Comparison of ENCODE assay signal across 1 cellular context in genomic region chr1:110053557-110054428, GRCh38.
A peak's percentile ranks its signal among the peaks of the same experiment; 100 is the strongest.
TF ChIP-seq lines count a peak whose summit lies in the region.

No MANE protein-coding gene starts in this region.

TF ChIP-seq in HepG2, 621 proteins besides CTCF, POLR2A, EP300 and RAD21 (continued from another document):
- TF ChIP-seq ZNF18 (CRISPR knock-in tag; IDR thresholded peaks at IDR 0.05; ENCODE audit: insufficient replicate concordance) (no peak), ZBTB38 (CRISPR knock-in tag; IDR thresholded peaks at IDR 0.05) (no peak), HNF1B (CRISPR knock-in tag; IDR thresholded peaks at IDR 0.05) (0 out of 2 replicates have a peak, but pooled peaks have one; percentile 14), SMC3 (IDR thresholded peaks at IDR 0.05; ENCODE audit: low read length) (peak; percentile 74), ZHX2 (IDR thresholded peaks at IDR 0.05; ENCODE audit: low read depth) (no peak), ZHX2 (CRISPR knock-in tag; IDR thresholded peaks at IDR 0.05; ENCODE audit: borderline replicate concordance) (no peak), XRCC5 (optimal IDR thresholded peaks at IDR 0.05; ENCODE audit: low read length) (peak; percentile 39), NAIF1 (CRISPR knock-in tag; IDR thresholded peaks at IDR 0.05; ENCODE audit: borderline replicate concordance) (no peak), STAG1 (CRISPR knock-in tag; IDR thresholded peaks at IDR 0.05) (peak; percentile 83), SALL1 (CRISPR knock-in tag; IDR thresholded peaks at IDR 0.05) (peak; percentile 51; the same call in 1 of the 2 replicates), ZNF484 (CRISPR knock-in tag; IDR thresholded peaks at IDR 0.05; ENCODE audit: borderline replicate concordance, low read depth) (no peak), ZNF160 (CRISPR knock-in tag; IDR thresholded peaks at IDR 0.05) (no peak), HBP1 (CRISPR knock-in tag; IDR thresholded peaks at IDR 0.05; ENCODE audit: low read depth) (no peak)
